In the genomic region with DNA sequence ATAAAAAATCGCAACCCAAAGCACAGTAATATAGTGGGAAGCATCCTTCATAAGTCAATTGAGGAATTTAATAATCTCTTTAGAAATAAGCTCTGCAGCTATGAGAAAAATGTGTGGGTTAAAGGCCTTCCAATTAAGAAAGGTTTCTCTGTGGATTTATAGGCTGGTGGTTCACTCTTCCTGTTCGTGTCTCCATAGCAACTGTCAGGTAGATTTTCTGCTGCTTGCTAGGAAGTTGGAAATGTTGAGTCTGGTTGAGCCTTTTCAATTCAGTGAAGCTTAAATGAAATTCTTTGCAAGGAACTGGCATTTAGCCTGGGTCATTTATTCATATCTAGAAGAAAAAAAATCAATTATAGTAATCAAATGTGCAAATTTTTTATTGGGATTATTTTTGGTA, we compare ENCODE assay signal across 19 cellular contexts.
"Had no signal": no experiment of that assay in that cellular context is flagged by ENCODE, and none has a peak within 500 bp of the region (broad histone marks: within the 10 kb centered on the region; RNA-seq: fewer than 3 reads in every experiment).

No MANE protein-coding gene starts in this region.

- ATAC-seq: left colon; natural killer cell; right lobe of liver; stimulated activated memory B cell treated with anti-CD40 and anti-IgM and Interleukin-4, amounts not matched to agents 10 μg/mL and 1 μg/mL and 100 μg/mL, for 72 hours; stimulated activated naive CD8-positive, alpha-beta T cell treated with anti-CD3 and anti-CD28 coated beads, Interleukin-15, amount 100 ng/mL, for 72 hours had no signal

- DNase-seq: immature natural killer cell; kidney; left colon; left ventricle myocardium inferior; mesendoderm; naive B cell; natural killer cell; nephron progenitor cell; ovary; right lobe of liver; stimulated activated CD4-positive, alpha-beta T cell treated with anti-CD3 and anti-CD28 coated beads, Interleukin-1b, Interleukin-23, amount 100 ng/mL, for 48 hours; stimulated activated CD4-positive, alpha-beta T cell treated with anti-CD3 and anti-CD28 coated beads, Interleukin-2, amount 100 ng/mL, for 48 hours; stimulated activated CD4-positive, alpha-beta T cell treated with anti-CD3 and anti-CD28 coated beads, Interleukin-4, amount 100 ng/mL, for 4 hours; stimulated activated CD8-positive, alpha-beta memory T cell treated with anti-CD3 and anti-CD28 coated beads, Interleukin-4, amount 100 ng/mL, for 48 hours; stimulated activated naive CD4-positive, alpha-beta T cell treated with Interleukin-2 at 50 U/mL for 16 hours; stimulated activated naive CD8-positive, alpha-beta T cell treated with anti-CD3 and anti-CD28 coated beads, Interleukin-15, amount 100 ng/mL, for 72 hours; substantia nigra; uterus had no signal
